Comparison of ENCODE assay signal across 1 cellular context in the genomic region with DNA sequence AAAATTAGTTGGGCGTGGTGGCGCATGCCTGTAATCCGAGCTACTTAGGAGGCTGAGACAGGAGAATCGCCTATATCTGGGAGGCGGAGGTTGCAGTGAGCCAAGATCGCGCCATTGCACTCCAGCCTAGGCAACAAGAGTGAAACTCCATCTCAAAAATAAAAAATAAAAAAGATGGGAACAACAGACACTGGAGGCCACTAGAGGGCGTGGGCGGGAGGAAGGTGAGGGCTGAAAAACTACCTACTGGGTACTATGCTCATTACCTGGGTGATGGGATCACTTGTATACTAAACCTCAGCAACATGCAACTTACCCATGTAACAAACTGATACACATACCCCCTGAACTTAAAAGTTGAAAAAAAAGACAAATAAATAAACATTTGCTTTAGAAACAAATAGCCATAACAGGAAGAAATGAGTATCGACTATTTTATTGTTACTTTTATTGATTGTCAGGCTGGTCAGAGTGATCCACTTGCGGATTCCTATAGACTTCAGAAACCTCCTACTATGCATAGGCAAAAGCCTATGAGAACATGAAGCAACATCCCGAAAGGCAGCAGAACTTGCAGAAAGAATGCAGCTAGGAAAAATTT.
TF ChIP-seq lines count a peak whose summit lies in the region.

No MANE protein-coding gene starts in this region.

TF ChIP-seq in SK-N-SH, 30 proteins besides CTCF, POLR2A, EP300 and RAD21 (continued from another document):
- TF ChIP-seq, protein P1, sequence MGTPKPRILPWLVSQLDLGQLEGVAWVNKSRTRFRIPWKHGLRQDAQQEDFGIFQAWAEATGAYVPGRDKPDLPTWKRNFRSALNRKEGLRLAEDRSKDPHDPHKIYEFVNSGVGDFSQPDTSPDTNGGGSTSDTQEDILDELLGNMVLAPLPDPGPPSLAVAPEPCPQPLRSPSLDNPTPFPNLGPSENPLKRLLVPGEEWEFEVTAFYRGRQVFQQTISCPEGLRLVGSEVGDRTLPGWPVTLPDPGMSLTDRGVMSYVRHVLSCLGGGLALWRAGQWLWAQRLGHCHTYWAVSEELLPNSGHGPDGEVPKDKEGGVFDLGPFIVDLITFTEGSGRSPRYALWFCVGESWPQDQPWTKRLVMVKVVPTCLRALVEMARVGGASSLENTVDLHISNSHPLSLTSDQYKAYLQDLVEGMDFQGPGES (IDR thresholded peaks at IDR 0.05; ENCODE audit: low read depth, low read length), result no peak
- no peak for TF ChIP-seq GATA2 (CRISPR knock-in tag; IDR thresholded peaks at IDR 0.05)
- TF ChIP-seq FOXJ3 (CRISPR knock-in tag; IDR thresholded peaks at IDR 0.05), result no peak
